Comparison of ENCODE assay signal across 1 cellular context in genomic region chr11:7673724-7674434, GRCh38.
TF ChIP-seq lines count a peak whose summit lies in the region.

No MANE protein-coding gene starts in this region.

TF ChIP-seq in K562, 482 proteins besides CTCF, POLR2A, EP300 and RAD21 (continued from another document):
- TF ChIP-seq E2F6 (IDR thresholded peaks at IDR 0.05; ENCODE audit: borderline replicate concordance in 1 of 2, extremely low read depth in 1 of 2, insufficient read depth in 1 of 2, insufficient read length in 1 of 2, low read depth in 1 of 2, low read length in 1 of 2, poor library complexity in 1 of 2, severe bottlenecking in 1 of 2) (peak in 1 of 2 experiments; percentile 35), PHF8 (IDR thresholded peaks at IDR 0.05; ENCODE audit: borderline replicate concordance, low read length) (peak; percentile 14; the same call in 1 of the 2 replicates), SMARCE1 (IDR thresholded peaks at IDR 0.05) (no peak), CXXC5 (CRISPR knock-in tag; IDR thresholded peaks at IDR 0.05) (0 out of 2 replicates have a peak, but pooled peaks have one; percentile 26), MAZ (CRISPR knock-in tag; conservative IDR thresholded peaks at IDR 0.05 in 1 of 2, IDR thresholded peaks at IDR 0.05 in 1 of 2) (peak in 1 of 2 experiments; percentile 3; a peak in 1 of 4 replicates), RBFOX2 (IDR thresholded peaks at IDR 0.05; ENCODE audit: low read depth, low read length) (peak; percentile 77), L3MBTL2 (IDR thresholded peaks at IDR 0.05) (peak; percentile 69), GABPA (tag; conservative IDR thresholded peaks at IDR 0.05; ENCODE audit: low read depth) (0 out of 2 replicates have a peak, but pooled peaks have one; percentile 26), MGA (IDR thresholded peaks at IDR 0.05) (peak; percentile 46; the same call in 1 of the 2 replicates), CREB3L1 (IDR thresholded peaks at IDR 0.05; ENCODE audit: borderline replicate concordance, low read depth) (no peak), POLR2G (IDR thresholded peaks at IDR 0.05; ENCODE audit: low read depth, low read length) (peak; percentile 72), SREBF1 (IDR thresholded peaks at IDR 0.05; ENCODE audit: borderline replicate concordance, low read depth, low read length) (no peak), MCM7 (IDR thresholded peaks at IDR 0.05) (no peak), ZNF280B (CRISPR knock-in tag; IDR thresholded peaks at IDR 0.05) (no peak), KHSRP (IDR thresholded peaks at IDR 0.05) (no peak), ETV5 (CRISPR knock-in tag; IDR thresholded peaks at IDR 0.05; ENCODE audit: low read depth) (no peak), ZBTB1 (CRISPR knock-in tag; IDR thresholded peaks at IDR 0.05; ENCODE audit: borderline replicate concordance, low read depth) (peak; percentile 44; the same call in 1 of the 2 replicates), CREM (IDR thresholded peaks at IDR 0.05; ENCODE audit: low read depth) (peak; percentile 56; the same call in 1 of the 2 replicates), WHSC1 (IDR thresholded peaks at IDR 0.05; ENCODE audit: low read length) (no peak), ERF (CRISPR knock-in tag; IDR thresholded peaks at IDR 0.05) (peak; percentile 73; the same call in 1 of the 2 replicates)
